Comparison of ENCODE assay signal across 1 cellular context in genomic region chr3:184016820-184017671, GRCh38.
A peak's percentile ranks its signal among the peaks of the same experiment; 100 is the strongest.
TF ChIP-seq lines count a peak whose summit lies in the region.

No MANE protein-coding gene starts in this region.

TF ChIP-seq in GM12878, 131 proteins besides CTCF, POLR2A, EP300 and RAD21 (continued from another document):
- TF ChIP-seq ZNF592 (IDR thresholded peaks at IDR 0.05), result peak; percentile 83
- 0 out of 2 replicates have a peak, but pooled peaks have one; percentile 16 for TF ChIP-seq ZBTB40 (IDR thresholded peaks at IDR 0.05; ENCODE audit: borderline replicate concordance)
- TF ChIP-seq BACH1 (IDR thresholded peaks at IDR 0.05; ENCODE audit: borderline replicate concordance), result peak; percentile 70; the same call in 1 of the 2 replicates
- no peak for TF ChIP-seq CHD2 (IDR thresholded peaks at IDR 0.05; ENCODE audit: borderline replicate concordance, low read depth, low read length)
- no peak for TF ChIP-seq KLF5 (IDR thresholded peaks at IDR 0.05; ENCODE audit: partially characterized antibody)
- TF ChIP-seq NR2C2 (IDR thresholded peaks at IDR 0.05; ENCODE audit: borderline replicate concordance, control insufficient read depth, insufficient read length, low read depth), result no peak
- TF ChIP-seq YY1 (IDR thresholded peaks at IDR 0.05; ENCODE audit: low read depth, low read length), result peak; percentile 61; the same call in 1 of the 2 replicates
- no peak for TF ChIP-seq ATF3 (IDR thresholded peaks at IDR 0.05; ENCODE audit: borderline replicate concordance, extremely low read depth, low read depth, low read length)
- TF ChIP-seq SUZ12 (IDR thresholded peaks at IDR 0.05; ENCODE audit: unreplicated experiment), result no peak
- peak; percentile 88; the same call in 1 of the 2 replicates for TF ChIP-seq RB1 (IDR thresholded peaks at IDR 0.05; ENCODE audit: borderline replicate concordance)
- TF ChIP-seq RBBP5 (conservative IDR thresholded peaks at IDR 0.05), result no peak
- no peak for TF ChIP-seq ZBED1 (IDR thresholded peaks at IDR 0.05; ENCODE audit: borderline replicate concordance)
- no peak for TF ChIP-seq PBX3 (IDR thresholded peaks at IDR 0.05; ENCODE audit: insufficient replicate concordance, low read depth, low read length)
- peak; percentile 28 for TF ChIP-seq SP1 (IDR thresholded peaks at IDR 0.05; ENCODE audit: low read depth, low read length)
- TF ChIP-seq SKIL (IDR thresholded peaks at IDR 0.05; ENCODE audit: low read depth, poor library complexity, severe bottlenecking), result no peak
- peak in 1 of 2 experiments; percentile 57; a peak in 1 of 4 replicates for TF ChIP-seq BHLHE40 (IDR thresholded peaks at IDR 0.05; ENCODE audit: borderline replicate concordance in 1 of 2, low read depth in 2 of 2, low read length in 1 of 2)
- TF ChIP-seq RELA (IDR thresholded peaks at IDR 0.05; ENCODE audit: borderline replicate concordance, partially characterized antibody), result peak; percentile 71
- peak; percentile 73 for TF ChIP-seq MLLT1 (IDR thresholded peaks at IDR 0.05)
- no peak for TF ChIP-seq SIX5 (IDR thresholded peaks at IDR 0.05; ENCODE audit: low read depth, low read length, severe bottlenecking)
- no peak for TF ChIP-seq PRDM15 (CRISPR knock-in tag; IDR thresholded peaks at IDR 0.05)
- no peak for TF ChIP-seq POLR2AphosphoS2 (IDR thresholded peaks at IDR 0.05; ENCODE audit: low read depth, low read length)
- TF ChIP-seq BCLAF1 (IDR thresholded peaks at IDR 0.05), result 0 out of 2 replicates have a peak, but pooled peaks have one; percentile 18
